In genomic region chr1:25549273-25550154, GRCh38 we compare ENCODE assay signal across 8 cellular contexts. TPM values are rescaled to one million over a fixed set of nuclear protein-coding genes. Genes with fewer than 3 reads are reported as not detected.
A peak's percentile ranks its signal among the peaks of the same experiment; 100 is the strongest.
DNase-seq lines count a peak whose midpoint lies in the region; ATAC-seq, FAIRE-seq and TF ChIP-seq lines count a peak whose summit lies in the region.

No MANE protein-coding gene starts in this region.

- H3K27ac Mint-ChIP-seq in Caco-2 (ENCODE audit: unreplicated experiment) (peak overlapping the region; percentile 43), astrocyte (ENCODE audit: unreplicated experiment) (peak overlapping the region; percentile 60)
- H3K27ac Mint-ChIP-seq in T-helper 2 cell treated with Interferon-gamma antibody and Interleukin-4, amounts not matched to agents 5 μg/mL and 100 μg/mL, for 36 hours: peak overlapping the region; percentile 89

- H3K9ac ChIP-seq in astrocyte (ENCODE audit: low read length): no peak overlapping the region

- peaks cover 1% of the 10 kb centered on the region for H3K36me3 Mint-ChIP-seq in Caco-2 (ENCODE audit: insufficient read depth, unreplicated experiment)
- peaks cover 8% of the 10 kb centered on the region for H3K36me3 Mint-ChIP-seq in T-helper 2 cell treated with Interferon-gamma antibody and Interleukin-4, amounts not matched to agents 5 μg/mL and 100 μg/mL, for 36 hours (ENCODE audit: low read depth)
- no peaks in the 10 kb centered on the region for H3K36me3 Mint-ChIP-seq in astrocyte (ENCODE audit: low read depth, unreplicated experiment)

- H3K27ac ChIP-seq in HL-60 (replicated peaks) (peak overlapping the region; percentile 83), astrocyte (ENCODE audit: low read depth, low read length) (peak overlapping the region; percentile 7), lower lobe of right lung (peak overlapping the region; percentile 66)

- H3K4me3 ChIP-seq in Caco-2 (ENCODE audit: low read depth, low read length) (no peak overlapping the region), HL-60 (replicated peaks; ENCODE audit: insufficient read depth, low read length) (no peak overlapping the region), astrocyte (ENCODE audit: insufficient read depth, low read depth, low read length) (no peak overlapping the region), lower lobe of right lung (no peak overlapping the region)

- H4K20me1 ChIP-seq in astrocyte (ENCODE audit: insufficient read depth, low read length): peaks cover 56% of the 10 kb centered on the region

- no peak for DNase-seq in Caco-2
- DNase-seq in HL-60 (ENCODE audit: low read depth in 1 of 2, low spot score in 1 of 2): peak; percentile 94 to 96
- DNase-seq in T-helper 2 cell treated with Interferon-gamma antibody and Interleukin-4, amounts not matched to agents 5 μg/mL and 100 μg/mL, for 36 hours (ENCODE audit: low spot score): peak; percentile 84
- DNase-seq in astrocyte (ENCODE audit: low read depth): peak; percentile 60
- DNase-seq in lower lobe of right lung: peak; percentile 65
- peak; percentile 50 to 68 (median 58) for DNase-seq in stimulated activated naive CD4-positive, alpha-beta T cell (lab: John Stamatoyannopoulos, UW)
- no peak for DNase-seq in NCI-H82 (lab: John Stamatoyannopoulos, UW)

- peak overlapping the region; percentile 57 for H3K4me2 ChIP-seq in astrocyte (ENCODE audit: low read length)

- H3K4me3 Mint-ChIP-seq in Caco-2 (ENCODE audit: unreplicated experiment): no peak overlapping the region
- peak overlapping the region; percentile 77 for H3K4me3 Mint-ChIP-seq in T-helper 2 cell treated with Interferon-gamma antibody and Interleukin-4, amounts not matched to agents 5 μg/mL and 100 μg/mL, for 36 hours
- peak overlapping the region; percentile 58 for H3K4me3 Mint-ChIP-seq in astrocyte (ENCODE audit: unreplicated experiment)

- H3K4me1 ChIP-seq in Caco-2 (0 out of 2 replicates have a peak, but pooled peaks cover 6% of the 10 kb centered on the region), astrocyte (ENCODE audit: insufficient read depth, low read length) (peaks cover 27% of the 10 kb centered on the region), lower lobe of right lung (peaks cover 78% of the 10 kb centered on the region)

- POLR2A ChIA-PET in Caco-2 (lab: Charles Lee): no interaction called here

- H3K36me3 ChIP-seq in Caco-2 (ENCODE audit: control insufficient read depth, insufficient read depth, low read length): no peaks in the 10 kb centered on the region; the same call in 1 of the 2 replicates
- H3K36me3 ChIP-seq in astrocyte (ENCODE audit: insufficient read depth, low read length): no peaks in the 10 kb centered on the region
- no peaks in the 10 kb centered on the region for H3K36me3 ChIP-seq in lower lobe of right lung

- peaks cover 28% of the 10 kb centered on the region for H3K79me2 ChIP-seq in astrocyte (ENCODE audit: insufficient read depth, low read length)

- no peak overlapping the region for H2AFZ ChIP-seq in astrocyte (ENCODE audit: low read depth, low read length)

- TF ChIP-seq CTCF in Caco-2 (IDR thresholded peaks at IDR 0.05; ENCODE audit: insufficient read depth in 1 of 2, low read depth in 1 of 2, low read length in 1 of 2, severe bottlenecking in 1 of 2, unreplicated experiment in 1 of 2): no peak
- TF ChIP-seq CTCF in HL-60 (IDR thresholded peaks at IDR 0.05; ENCODE audit: insufficient read depth, low read length): no peak
- TF ChIP-seq CTCF in astrocyte (IDR thresholded peaks at IDR 0.05; ENCODE audit: insufficient read depth, low read depth, low read length): no peak
- no peak for TF ChIP-seq CTCF in lower lobe of right lung (IDR thresholded peaks at IDR 0.05)

- H3K9me3 ChIP-seq in Caco-2 (no peaks in the 10 kb centered on the region), astrocyte (ENCODE audit: insufficient read depth, low read depth, low read length) (no peaks in the 10 kb centered on the region), lower lobe of right lung (no peaks in the 10 kb centered on the region)

- FAIRE-seq in astrocyte (lab: Jason Lieb, UNC): no peak

- peak; percentile 85 for ATAC-seq in GM21367 (IDR thresholded peaks at IDR 0.05; ENCODE audit: unreplicated experiment)
- ATAC-seq in lower lobe of right lung: peak; percentile 67 to 82

- H3K4me1 Mint-ChIP-seq in Caco-2 (ENCODE audit: low read depth, unreplicated experiment): peaks cover 16% of the 10 kb centered on the region
- H3K4me1 Mint-ChIP-seq in T-helper 2 cell treated with Interferon-gamma antibody and Interleukin-4, amounts not matched to agents 5 μg/mL and 100 μg/mL, for 36 hours (ENCODE audit: low read depth): peaks cover 40% of the 10 kb centered on the region
- H3K4me1 Mint-ChIP-seq in astrocyte (ENCODE audit: low read depth, unreplicated experiment): peaks cover 23% of the 10 kb centered on the region

- CTCF ChIA-PET in Caco-2 (lab: Charles Lee): no interaction called here

- no TSS peak for BruUV-seq in Caco-2 (replicated peaks; lab: Mats Ljungman, UMichigan)

- H3K9me3 Mint-ChIP-seq in Caco-2 (ENCODE audit: unreplicated experiment) (no peaks in the 10 kb centered on the region), astrocyte (ENCODE audit: unreplicated experiment) (no peaks in the 10 kb centered on the region)
- no peaks in the 10 kb centered on the region for H3K9me3 Mint-ChIP-seq in T-helper 2 cell treated with Interferon-gamma antibody and Interleukin-4, amounts not matched to agents 5 μg/mL and 100 μg/mL, for 36 hours

- intact Hi-C loops in Caco-2 (cut with micrococcal nuclease; ENCODE audit: unreplicated experiment): no loop called here
- intact Hi-C loops in lower lobe of right lung (cut with DNase I): no loop called here

- no peaks in the 10 kb centered on the region for H3K27me3 ChIP-seq in Caco-2 (replicated peaks; ENCODE audit: control insufficient read depth, insufficient read depth, low read length)
- no peaks in the 10 kb centered on the region for H3K27me3 ChIP-seq in HL-60 (ENCODE audit: insufficient read depth, poor library complexity, severe bottlenecking)
- no peaks in the 10 kb centered on the region for H3K27me3 ChIP-seq in astrocyte (ENCODE audit: insufficient read depth, low read length)
- no peaks in the 10 kb centered on the region for H3K27me3 ChIP-seq in lower lobe of right lung (ENCODE audit: low read depth)

- no peaks in the 10 kb centered on the region for H3K27me3 Mint-ChIP-seq in Caco-2 (ENCODE audit: insufficient read depth, unreplicated experiment)
- peaks cover 9% of the 10 kb centered on the region for H3K27me3 Mint-ChIP-seq in T-helper 2 cell treated with Interferon-gamma antibody and Interleukin-4, amounts not matched to agents 5 μg/mL and 100 μg/mL, for 36 hours (ENCODE audit: low read depth)
- peaks cover 12% of the 10 kb centered on the region for H3K27me3 Mint-ChIP-seq in astrocyte (ENCODE audit: low read depth, unreplicated experiment)

RNA-seq across cellular contexts. Expression of gene LDLRAP1, which starts 6.1 kb away (rescaled TPM):
- 14.5 TPM in 2 replicates for total RNA-seq in Caco-2 (2022)
- total RNA-seq in astrocyte: 7.9 and 8.0 TPM in 2 replicates
- 30.3 TPM for total RNA-seq in lower lobe of right lung

Comparison
In these comparisons a context has a peak if more than half of its experiments do, and no peak if none do; other contexts are left out.
1. DNase-seq: peak in HL-60 (2 of 2), T-helper 2 cell treated with Interferon-gamma antibody and Interleukin-4, amounts not matched to agents 5 μg/mL and 100 μg/mL, for 36 hours (single experiment), astrocyte (single experiment), lower lobe of right lung (single experiment) and stimulated activated naive CD4-positive, alpha-beta T cell (6 of 6); none in Caco-2 (0 of 2) and NCI-H82 (single experiment).
2. H3K27ac ChIP-seq: peak in every context shown above with its lines; median percentile 83 in HL-60; 66 in lower lobe of right lung; 7 in astrocyte.
3. Peak in every context shown above with its lines, with median percentiles within 50 percentile points of each other: H3K27ac Mint-ChIP-seq.